ENCODE assay signal across 21 cellular contexts in genomic region chr4:41725254-41725653, GRCh38. TPM values are rescaled to one million over a fixed set of nuclear protein-coding genes. Genes with fewer than 3 reads are reported as not detected.
DNase-seq lines count a peak whose midpoint lies in the region; ATAC-seq, FAIRE-seq and TF ChIP-seq lines count a peak whose summit lies in the region.
"Had no signal": no experiment of that assay in that cellular context is flagged by ENCODE, and none has a peak within 500 bp of the region (broad histone marks: within the 10 kb centered on the region; RNA-seq: fewer than 3 reads in every experiment).

No MANE protein-coding gene starts in this region.

- no peaks in the 10 kb centered on the region for H3K4me1 ChIP-seq in keratinocyte (ENCODE audit: control insufficient read depth, extremely low read depth, insufficient read depth, low read length)
- H3K4me1 ChIP-seq: body of pancreas, esophagus squamous epithelium, transverse colon had no signal

- H3K9me3 ChIP-seq in keratinocyte (ENCODE audit: control insufficient read depth, low read depth, low read length): no peaks in the 10 kb centered on the region
- H3K9me3 ChIP-seq: body of pancreas had no signal

- no peaks in the 10 kb centered on the region for H3K36me3 Mint-ChIP-seq in mesothelial cell of epicardium
- H3K36me3 Mint-ChIP-seq: CD14-positive monocyte had no signal

- peaks cover 7% of the 10 kb centered on the region for H3K9me3 Mint-ChIP-seq in mesothelial cell of epicardium

- no peak overlapping the region for H3K27ac Mint-ChIP-seq in mesothelial cell of epicardium
- H3K27ac Mint-ChIP-seq: activated CD4-positive, alpha-beta T cell treated with anti-CD3 and anti-CD28 coated beads, Interleukin-2, amount 10 ng/mL, durations not matched to agents 24 days and 14 days; activated naive CD4-positive, alpha-beta T cell treated with anti-CD3 and anti-CD28 coated beads for 36 hours; CD14-positive monocyte had no signal

- no peaks in the 10 kb centered on the region for H3K79me2 ChIP-seq in keratinocyte (ENCODE audit: control insufficient read depth, insufficient read depth, low read length)

- no peaks in the 10 kb centered on the region for H4K20me1 ChIP-seq in keratinocyte (ENCODE audit: control insufficient read depth, extremely low read depth, insufficient read depth, low read length)

- in situ Hi-C loops in astrocyte of the spinal cord (cut with HindIII; ENCODE audit: low sequenced_read_pairs): no loop called here

- dilution Hi-C loops in keratinocyte (cut with MboI; ENCODE audit: extremely low pct_ligation_motif_present, low sequenced_read_pairs): no loop called here

- peaks cover 3% of the 10 kb centered on the region for H3K27me3 ChIP-seq in keratinocyte (ENCODE audit: control insufficient read depth, extremely low read depth, insufficient read depth, low read length)
- H3K27me3 ChIP-seq: body of pancreas had no signal

- no peaks in the 10 kb centered on the region for H3K9me1 ChIP-seq in keratinocyte (ENCODE audit: control insufficient read depth, extremely low read depth, insufficient read depth, low read length)

- ATAC-seq in stimulated activated naive CD8-positive, alpha-beta T cell treated with anti-CD3 and anti-CD28 coated beads, Interleukin-15, Interleukin-2, amounts not matched to agents 100 U/mL and 50 U/mL, for 24 hours: no peak
- ATAC-seq in HG02678 (IDR thresholded peaks at IDR 0.05; ENCODE audit: unreplicated experiment): no peak
- ATAC-seq: body of pancreas had no signal

- H3K4me2 ChIP-seq in keratinocyte (ENCODE audit: control insufficient read depth, extremely low read depth, insufficient read depth, low read depth, low read length): no peak overlapping the region
- H3K4me2 ChIP-seq: KMS-11 had no signal

- H3K36me3 ChIP-seq in keratinocyte (ENCODE audit: control insufficient read depth in 2 of 2, extremely low read depth in 1 of 2, insufficient read depth in 2 of 2, low read length in 2 of 2): no peaks in the 10 kb centered on the region
- H3K36me3 ChIP-seq: esophagus squamous epithelium, transverse colon had no signal

- no peak overlapping the region for H3K4me3 Mint-ChIP-seq in mesothelial cell of epicardium
- H3K4me3 Mint-ChIP-seq: activated CD4-positive, alpha-beta T cell treated with anti-CD3 and anti-CD28 coated beads, Interleukin-2, amount 10 ng/mL, durations not matched to agents 24 days and 14 days; activated naive CD4-positive, alpha-beta T cell treated with anti-CD3 and anti-CD28 coated beads for 36 hours; CD14-positive monocyte had no signal

- H3K9ac ChIP-seq in keratinocyte (ENCODE audit: control insufficient read depth, extremely low read depth, insufficient read depth, low read length): no peak overlapping the region
- H3K9ac ChIP-seq: KMS-11 had no signal

- no peak for FAIRE-seq in keratinocyte (lab: Jason Lieb, UNC)

- peak; percentile 19 for TF ChIP-seq CTCF in HFF-Myc (IDR thresholded peaks at IDR 0.05; ENCODE audit: low read depth, low read length, missing control alignments)
- TF ChIP-seq CTCF in astrocyte of the spinal cord (IDR thresholded peaks at IDR 0.05; ENCODE audit: low read depth, low read length): peak; percentile 10
- TF ChIP-seq CTCF in keratinocyte (optimal IDR thresholded peaks at IDR 0.05 in 1 of 3, IDR thresholded peaks at IDR 0.05 in 1 of 3, conservative IDR thresholded peaks at IDR 0.05 in 1 of 3; ENCODE audit: extremely low read depth in 1 of 3, insufficient read depth in 2 of 3, low read length in 3 of 3): peak in 2 of 3 experiments; percentile 14 to 15
- TF ChIP-seq CTCF in mesothelial cell of epicardium (IDR thresholded peaks at IDR 0.05; ENCODE audit: unreplicated experiment): no peak

- DNase-seq in CMK (ENCODE audit: low read depth): peak; percentile 7
- no peak for DNase-seq in HFF-Myc (ENCODE audit: extremely low read depth, low read depth)
- no peak for DNase-seq in astrocyte of the spinal cord (ENCODE audit: low read depth, low spot score)
- no peak for DNase-seq in keratinocyte (ENCODE audit: low read depth, low spot score)
- no peak for DNase-seq in DMS114 treated with DMSO at 0.1 percent for 48 hours (lab: John Stamatoyannopoulos, UW; ENCODE audit: unreplicated experiment)
- no peak for DNase-seq in mesothelial cell of epicardium (ENCODE audit: low spot score in 2 of 2, unreplicated experiment in 2 of 2)
- no peak for DNase-seq in stimulated activated naive CD8-positive, alpha-beta T cell treated with anti-CD3 and anti-CD28 coated beads, Interleukin-15, Interleukin-2, amounts not matched to agents 100 U/mL and 50 U/mL, for 24 hours
- DNase-seq: activated CD4-positive, alpha-beta T cell treated with anti-CD3 and anti-CD28 coated beads, Interleukin-2, amount 10 ng/mL, durations not matched to agents 24 days and 14 days; activated naive CD4-positive, alpha-beta T cell treated with anti-CD3 and anti-CD28 coated beads for 36 hours; body of pancreas; dermis blood vessel endothelial cell; esophagus squamous epithelium; NCI-H1436; SIG-M5; stimulated activated CD4-positive, alpha-beta T cell treated with anti-CD3 and anti-CD28 coated beads, Interleukin-4, amount 100 ng/mL, for 4 hours; T1000; transverse colon had no signal

- no peak overlapping the region for H3K27ac ChIP-seq in keratinocyte (ENCODE audit: control insufficient read depth, insufficient read depth, low read length)
- H3K27ac ChIP-seq: body of pancreas, esophagus squamous epithelium, KMS-11, transverse colon had no signal

- no peak overlapping the region for H2AFZ ChIP-seq in keratinocyte (ENCODE audit: control insufficient read depth, low read length)

- no peak overlapping the region for H3K4me3 ChIP-seq in HFF-Myc (replicated peaks; ENCODE audit: low read depth, low read length)
- no peak overlapping the region for H3K4me3 ChIP-seq in astrocyte of the spinal cord (ENCODE audit: low read depth, low read length)
- H3K4me3 ChIP-seq in keratinocyte (ENCODE audit: control insufficient read depth in 2 of 3, extremely low read depth in 1 of 3, insufficient read depth in 2 of 3, low read depth in 1 of 3, low read length in 3 of 3): no peak overlapping the region
- H3K4me3 ChIP-seq: body of pancreas, esophagus squamous epithelium, transverse colon had no signal

- H3K4me1 Mint-ChIP-seq in mesothelial cell of epicardium: no peaks in the 10 kb centered on the region
- H3K4me1 Mint-ChIP-seq: activated CD4-positive, alpha-beta T cell treated with anti-CD3 and anti-CD28 coated beads, Interleukin-2, amount 10 ng/mL, durations not matched to agents 24 days and 14 days; CD14-positive monocyte had no signal

- H3K27me3 Mint-ChIP-seq in mesothelial cell of epicardium (ENCODE audit: low read depth): peaks cover 90% of the 10 kb centered on the region

RNA-seq across cellular contexts. Expression of gene PHOX2B, which starts 23.3 kb away (rescaled TPM):
- polyA plus RNA-seq in keratinocyte: not detected in 3 replicates
- polyA plus RNA-seq in keratinocyte (2011; ENCODE audit: low read depth): not detected
- not detected in 2 replicates for polyA plus RNA-seq in keratinocyte (2011; cell fraction: cytosol; rRNA removed)
- polyA plus RNA-seq in keratinocyte (2011; cell fraction: nucleus; rRNA removed): not detected in 2 replicates
- not detected in 2 replicates for polyA plus RNA-seq in keratinocyte (2012; ENCODE audit: low replicate concordance)
- not detected in 3 replicates for polyA minus RNA-seq in keratinocyte
- not detected for polyA minus RNA-seq in keratinocyte (2011; cell fraction: cytosol; rRNA and poly(A)+ RNA removed)
- polyA minus RNA-seq in keratinocyte (2011; cell fraction: nucleus; rRNA and poly(A)+ RNA removed): not detected in 2 replicates
- not detected in 3 replicates for total RNA-seq in mesothelial cell of epicardium
- total RNA-seq: activated CD4-positive, alpha-beta T cell treated with anti-CD3 and anti-CD28 coated beads, Interleukin-2, amount 10 ng/mL, durations not matched to agents 24 days and 14 days; activated naive CD4-positive, alpha-beta T cell treated with anti-CD3 and anti-CD28 coated beads for 36 hours; body of pancreas; dermis blood vessel endothelial cell; esophagus squamous epithelium; osteocyte had no signal
- polyA plus RNA-seq: CD14-positive monocyte had no signal
